Comparison of ENCODE assay signal across 9 cellular contexts in genomic region chr20:38825901-38826625, GRCh38. TPM values are rescaled to one million over a fixed set of nuclear protein-coding genes. Genes with fewer than 3 reads are reported as not detected.
DNase-seq lines count a peak whose midpoint lies in the region; ATAC-seq and TF ChIP-seq lines count a peak whose summit lies in the region.
"Had no signal": no experiment of that assay in that cellular context is flagged by ENCODE, and none has a peak within 500 bp of the region (broad histone marks: within the 10 kb centered on the region; RNA-seq: fewer than 3 reads in every experiment).

No MANE protein-coding gene starts in this region.

- TF ChIP-seq POLR2A in esophagus squamous epithelium (IDR thresholded peaks at IDR 0.05) = no peak

- WGBS in esophagus squamous epithelium, 2 donors = 29 to 37% methylated on average over 9 of the region's 9 CpGs

- H3K36me3 ChIP-seq in esophagus squamous epithelium = no peaks in the 10 kb centered on the region
- H3K36me3 ChIP-seq: right atrium auricular region had no signal

- H3K9me3 ChIP-seq in esophagus squamous epithelium = no peaks in the 10 kb centered on the region

- H3K27ac ChIP-seq in esophagus squamous epithelium = no peak overlapping the region
- H3K27ac ChIP-seq: right atrium auricular region had no signal

- DNase-seq in AG20443 (ENCODE audit: low spot score) = peak; percentile 36
- DNase-seq in HEK293T (ENCODE audit: extremely low spot score) = peak; percentile 64
- peak; percentile 17 for DNase-seq in NCI-H774 (lab: John Stamatoyannopoulos, UW)
- DNase-seq in fibroblast of pulmonary artery (ENCODE audit: low read depth) = peak; percentile 76
- DNase-seq in esophagus squamous epithelium (lab: John Stamatoyannopoulos, UW) = no peak

- CTCF ChIA-PET in HEK293T (lab: Yijun Ruan, JAX) = interaction anchor here (0.6 to 0.7 kb wide), 2 partner anchors 21 to 68 kb away, joined by 3 read pairs; partner anchors contain the start of gene PPP1R16B

- ATAC-seq in GM21737 (IDR thresholded peaks at IDR 0.05; ENCODE audit: unreplicated experiment) = no peak
- no peak for ATAC-seq in HG03521 (IDR thresholded peaks at IDR 0.05; ENCODE audit: unreplicated experiment)
- ATAC-seq in HG02588 (IDR thresholded peaks at IDR 0.05; ENCODE audit: unreplicated experiment) = no peak

- peaks cover 0 to 19% (median 0%) of the 10 kb centered on the region in 4 donors for H3K27me3 ChIP-seq in esophagus squamous epithelium
- H3K27me3 ChIP-seq: right atrium auricular region had no signal

- TF ChIP-seq CTCF in fibroblast of pulmonary artery (IDR thresholded peaks at IDR 0.05; ENCODE audit: low read length, missing control alignments) (no peak), esophagus squamous epithelium (IDR thresholded peaks at IDR 0.05) (no peak)

- intact Hi-C loops in esophagus squamous epithelium (cut with DNase I) = no loop called here

- POLR2A ChIA-PET in HEK293T (lab: Yijun Ruan, JAX) = interaction anchor here (0.6 to 1.1 kb wide), 4 partner anchors 10 to 137 kb away, joined by 3 to 4 read pairs (median 4); partner anchors contain the start of genes DHX35 and PPP1R16B

- peaks cover 4 to 44% (median 25%) of the 10 kb centered on the region in 3 donors for H3K4me1 ChIP-seq in esophagus squamous epithelium

- no peak overlapping the region for H3K4me3 ChIP-seq in fibroblast of pulmonary artery (replicated peaks; ENCODE audit: low read depth, low read length)
- no peak overlapping the region for H3K4me3 ChIP-seq in esophagus squamous epithelium
- H3K4me3 ChIP-seq: right atrium auricular region had no signal

TF ChIP-seq in HEK293T, 16 proteins besides CTCF, POLR2A, EP300 and RAD21:
- no peak for TF ChIP-seq FOXK2 (IDR thresholded peaks at IDR 0.05)
- TF ChIP-seq SUZ12 (IDR thresholded peaks at IDR 0.05) = no peak
- no peak for TF ChIP-seq ZNF384 (IDR thresholded peaks at IDR 0.05)
- no peak for TF ChIP-seq SP1 (IDR thresholded peaks at IDR 0.05)
- TF ChIP-seq ARNT (IDR thresholded peaks at IDR 0.05) = no peak
- no peak for TF ChIP-seq ELF4 (IDR thresholded peaks at IDR 0.05)
- TF ChIP-seq PKNOX1 (IDR thresholded peaks at IDR 0.05) = no peak
- TF ChIP-seq LEF1 (IDR thresholded peaks at IDR 0.05; ENCODE audit: borderline replicate concordance) = no peak
- TF ChIP-seq FOXM1 (IDR thresholded peaks at IDR 0.05; ENCODE audit: borderline replicate concordance) = no peak
- no peak for TF ChIP-seq HDGF (IDR thresholded peaks at IDR 0.05; ENCODE audit: borderline replicate concordance)
- no peak for TF ChIP-seq L3MBTL2 (conservative IDR thresholded peaks at IDR 0.05)
- no peak for TF ChIP-seq BHLHE40 (IDR thresholded peaks at IDR 0.05; ENCODE audit: borderline replicate concordance)
- TF ChIP-seq FOXA1 (IDR thresholded peaks at IDR 0.05) = no peak
- no peak for TF ChIP-seq CTBP1 (IDR thresholded peaks at IDR 0.05; ENCODE audit: borderline replicate concordance)
- no peak for TF ChIP-seq NFRKB (IDR thresholded peaks at IDR 0.05)
- no peak for TF ChIP-seq TARDBP (IDR thresholded peaks at IDR 0.05)

RNA-seq across cellular contexts. Expression of gene PPP1R16B, which starts 20.6 kb away (rescaled TPM):
- total RNA-seq in esophagus squamous epithelium = 1 to 10 TPM in 3 of 4 donors, under 1 TPM in 1; 0.99 to 6.7 (median 3.6) TPM
